2 cellular contexts compared by ENCODE assay signal in the genomic region with DNA sequence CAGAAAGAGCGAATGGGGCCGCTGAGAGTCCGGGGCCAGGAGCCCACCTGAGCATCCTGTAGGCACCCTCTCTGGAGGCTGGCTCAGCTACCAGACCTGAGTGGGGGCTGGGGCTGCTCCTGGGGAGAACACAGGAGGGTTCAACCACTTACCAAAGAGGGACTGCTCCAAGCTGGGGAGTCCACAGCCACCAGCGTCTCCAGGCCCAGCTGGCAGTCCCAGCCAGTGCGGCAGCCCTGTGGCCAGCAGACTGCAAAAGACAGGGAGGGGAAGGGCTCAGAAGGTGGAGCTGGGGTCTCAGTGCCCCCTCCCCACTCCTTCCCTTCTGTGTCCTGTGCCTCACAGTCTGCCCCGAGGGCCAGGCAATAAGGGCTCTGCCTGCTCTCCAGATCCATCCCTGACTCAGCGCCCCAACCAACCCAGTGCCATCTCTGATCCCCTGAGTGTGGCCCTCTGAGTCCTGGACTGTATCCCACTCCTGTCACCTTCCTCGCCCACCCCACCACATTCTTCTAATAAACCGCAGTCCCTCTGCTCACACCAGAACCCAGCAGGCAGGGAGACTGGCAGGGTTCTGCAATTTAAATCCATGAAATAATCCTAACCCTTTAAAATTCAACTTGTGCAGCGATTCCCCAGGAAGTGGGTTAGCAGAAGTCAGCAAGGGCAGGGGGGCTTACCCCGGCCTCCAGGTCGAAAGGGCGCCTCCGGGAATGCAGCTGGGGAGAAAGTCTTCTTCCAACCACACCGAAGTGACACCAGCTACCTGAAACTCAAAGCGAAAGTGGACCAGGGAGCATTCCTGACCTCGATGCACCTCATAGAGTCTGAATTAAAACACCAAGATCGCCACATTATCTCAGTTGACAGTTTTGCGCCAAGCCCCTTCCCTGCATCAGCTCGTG.
TF ChIP-seq lines count a peak whose summit lies in the region.

No MANE protein-coding gene starts in this region.

TF ChIP-seq in SK-N-SH, 30 proteins besides CTCF, POLR2A, EP300 and RAD21:
- TF ChIP-seq, protein P1, sequence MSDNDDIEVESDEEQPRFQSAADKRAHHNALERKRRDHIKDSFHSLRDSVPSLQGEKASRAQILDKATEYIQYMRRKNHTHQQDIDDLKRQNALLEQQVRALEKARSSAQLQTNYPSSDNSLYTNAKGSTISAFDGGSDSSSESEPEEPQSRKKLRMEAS (IDR thresholded peaks at IDR 0.05; ENCODE audit: low read depth) = no peak
- TF ChIP-seq EZH2phosphoT487 (IDR thresholded peaks at IDR 0.05; ENCODE audit: borderline replicate concordance, low read depth) (no peak), GABPA (IDR thresholded peaks at IDR 0.05; ENCODE audit: low read depth) (no peak), YY1 (IDR thresholded peaks at IDR 0.05; ENCODE audit: low read depth) (no peak), MXI1 (IDR thresholded peaks at IDR 0.05; ENCODE audit: low read depth, low read length) (no peak), SIN3A (IDR thresholded peaks at IDR 0.05; ENCODE audit: borderline replicate concordance, low read depth, low read length) (no peak), FOXM1 (IDR thresholded peaks at IDR 0.05; ENCODE audit: low read depth) (no peak), RCOR1 (IDR thresholded peaks at IDR 0.05; ENCODE audit: low read length) (no peak), JUND (IDR thresholded peaks at IDR 0.05) (no peak), RXRA (IDR thresholded peaks at IDR 0.05; ENCODE audit: borderline replicate concordance, low read depth) (no peak), FOSL2 (IDR thresholded peaks at IDR 0.05; ENCODE audit: borderline replicate concordance, low read depth) (no peak), FOXJ3 (CRISPR knock-in tag; IDR thresholded peaks at IDR 0.05) (no peak), ELF1 (IDR thresholded peaks at IDR 0.05) (no peak)
- TF ChIP-seq, protein P2, sequence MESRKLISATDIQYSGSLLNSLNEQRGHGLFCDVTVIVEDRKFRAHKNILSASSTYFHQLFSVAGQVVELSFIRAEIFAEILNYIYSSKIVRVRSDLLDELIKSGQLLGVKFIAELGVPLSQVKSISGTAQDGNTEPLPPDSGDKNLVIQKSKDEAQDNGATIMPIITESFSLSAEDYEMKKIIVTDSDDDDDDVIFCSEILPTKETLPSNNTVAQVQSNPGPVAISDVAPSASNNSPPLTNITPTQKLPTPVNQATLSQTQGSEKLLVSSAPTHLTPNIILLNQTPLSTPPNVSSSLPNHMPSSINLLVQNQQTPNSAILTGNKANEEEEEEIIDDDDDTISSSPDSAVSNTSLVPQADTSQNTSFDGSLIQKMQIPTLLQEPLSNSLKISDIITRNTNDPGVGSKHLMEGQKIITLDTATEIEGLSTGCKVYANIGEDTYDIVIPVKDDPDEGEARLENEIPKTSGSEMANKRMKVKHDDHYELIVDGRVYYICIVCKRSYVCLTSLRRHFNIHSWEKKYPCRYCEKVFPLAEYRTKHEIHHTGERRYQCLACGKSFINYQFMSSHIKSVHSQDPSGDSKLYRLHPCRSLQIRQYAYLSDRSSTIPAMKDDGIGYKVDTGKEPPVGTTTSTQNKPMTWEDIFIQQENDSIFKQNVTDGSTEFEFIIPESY (IDR thresholded peaks at IDR 0.05; ENCODE audit: borderline replicate concordance, low read depth) = no peak
- TF ChIP-seq, protein P3, sequence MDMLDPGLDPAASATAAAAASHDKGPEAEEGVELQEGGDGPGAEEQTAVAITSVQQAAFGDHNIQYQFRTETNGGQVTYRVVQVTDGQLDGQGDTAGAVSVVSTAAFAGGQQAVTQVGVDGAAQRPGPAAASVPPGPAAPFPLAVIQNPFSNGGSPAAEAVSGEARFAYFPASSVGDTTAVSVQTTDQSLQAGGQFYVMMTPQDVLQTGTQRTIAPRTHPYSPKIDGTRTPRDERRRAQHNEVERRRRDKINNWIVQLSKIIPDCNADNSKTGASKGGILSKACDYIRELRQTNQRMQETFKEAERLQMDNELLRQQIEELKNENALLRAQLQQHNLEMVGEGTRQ (IDR thresholded peaks at IDR 0.05; ENCODE audit: borderline replicate concordance, low read depth, low read length) = no peak
TF ChIP-seq in SK-N-SH: peak in this region for 0.

TF ChIP-seq in SK-N-SH treated with all-trans-retinoic acid at 6 μM for 48 hours, 23 proteins besides CTCF, POLR2A, EP300 and RAD21:
- TF ChIP-seq ARNTL (CRISPR knock-in tag; IDR thresholded peaks at IDR 0.05; ENCODE audit: borderline replicate concordance, low read depth) = no peak
- no peak for TF ChIP-seq ZFP3 (CRISPR knock-in tag; IDR thresholded peaks at IDR 0.05)
